Comparison of ENCODE assay signal across 20 cellular contexts in genomic region chr4:147054241-147054902, GRCh38.
"Had no signal": no experiment of that assay in that cellular context is flagged by ENCODE, and none has a peak within 500 bp of the region (broad histone marks: within the 10 kb centered on the region; RNA-seq: fewer than 3 reads in every experiment).

No MANE protein-coding gene starts in this region.

- DNase-seq: activated CD4-positive, alpha-beta T cell treated with anti-CD3 and anti-CD28 coated beads, Interleukin-2, amount 50 U/mL, for 4 hours; activated CD8-positive, alpha-beta memory T cell treated with anti-CD3 and anti-CD28 coated beads, Interleukin-2, amount 50 U/mL, for 48 hours; activated naive CD4-positive, alpha-beta T cell treated with Interleukin-2 at 50 U/mL for 16 hours; activated naive CD8-positive, alpha-beta T cell treated with anti-CD3 and anti-CD28 coated beads for 36 hours; activated T-cell treated with anti-CD3 and anti-CD28 coated beads, Interleukin-2, amount 50 U/mL, for 48 hours; amygdala; heart left ventricle; islet precursor cell; left colon; stimulated activated CD4-positive, alpha-beta T cell treated with anti-CD3 and anti-CD28 coated beads, Interleukin-2, amount 100 ng/mL, for 48 hours; stimulated activated CD8-positive, alpha-beta memory T cell treated with anti-CD3 and anti-CD28 coated beads, Interleukin-4, amount 100 ng/mL, for 48 hours; stimulated activated naive B cell treated with anti-CD40 and anti-IgM and Interleukin-4, amounts not matched to agents 10 μg/mL and 1 μg/mL and 100 μg/mL, for 72 hours; transverse colon; uterus had no signal

- H3K27ac ChIP-seq: epithelial cell of prostate, gastroesophageal sphincter, heart left ventricle, prostate gland, transverse colon, uterus had no signal

- H3K36me3 ChIP-seq: gastroesophageal sphincter, heart left ventricle, prostate gland, transverse colon, uterus had no signal

- H3K4me3 ChIP-seq: gastroesophageal sphincter, heart left ventricle, prostate gland, transverse colon, uterus had no signal

- FAIRE-seq: TTC549 had no signal

- H3K4me1 ChIP-seq: prostate gland, uterus had no signal

- H3K9me3 ChIP-seq: prostate gland, transverse colon, uterus had no signal

- H3K27me3 ChIP-seq: gastroesophageal sphincter, heart left ventricle, uterus had no signal

- ATAC-seq: gastroesophageal sphincter; heart left ventricle; left colon; natural killer cell treated with Interleukin-12 subunit alpha and Interleukin-12 subunit beta and Interleukin-15 and Interleukin-18, amount 100 ng/mL, for 72 hours; stimulated activated naive B cell treated with anti-CD40 and anti-IgM and Interleukin-4, amounts not matched to agents 10 μg/mL and 1 μg/mL and 100 μg/mL, for 72 hours; WTC11 had no signal
